ENCODE assay signal across 1 cellular context in the genomic region with DNA sequence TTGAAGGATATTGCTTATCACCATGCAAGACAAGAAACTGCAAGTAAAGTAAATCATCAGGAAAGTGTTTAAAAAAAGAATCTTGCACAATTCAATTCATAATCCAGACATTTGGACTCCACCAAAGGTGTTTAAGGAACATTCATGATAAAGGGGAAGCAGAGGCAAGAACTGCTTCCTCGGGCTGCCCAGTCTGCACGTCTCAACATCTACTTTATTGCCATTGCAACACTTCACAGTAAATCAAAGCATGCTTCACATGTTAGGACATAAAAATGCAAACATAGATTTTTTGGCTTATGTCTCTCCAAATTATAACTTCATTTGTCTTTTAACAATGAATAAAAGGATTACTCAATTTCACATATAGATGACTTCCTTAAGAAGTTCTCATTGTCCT.
TF ChIP-seq lines count a peak whose summit lies in the region.

No MANE protein-coding gene starts in this region.

TF ChIP-seq in HepG2, 621 proteins besides CTCF, POLR2A, EP300 and RAD21 (continued from another document):
- TF ChIP-seq, protein P1, sequence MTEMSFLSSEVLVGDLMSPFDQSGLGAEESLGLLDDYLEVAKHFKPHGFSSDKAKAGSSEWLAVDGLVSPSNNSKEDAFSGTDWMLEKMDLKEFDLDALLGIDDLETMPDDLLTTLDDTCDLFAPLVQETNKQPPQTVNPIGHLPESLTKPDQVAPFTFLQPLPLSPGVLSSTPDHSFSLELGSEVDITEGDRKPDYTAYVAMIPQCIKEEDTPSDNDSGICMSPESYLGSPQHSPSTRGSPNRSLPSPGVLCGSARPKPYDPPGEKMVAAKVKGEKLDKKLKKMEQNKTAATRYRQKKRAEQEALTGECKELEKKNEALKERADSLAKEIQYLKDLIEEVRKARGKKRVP (CRISPR knock-in tag; IDR thresholded peaks at IDR 0.05) = no peak
- TF ChIP-seq RFX3 (CRISPR knock-in tag; IDR thresholded peaks at IDR 0.05) = no peak
- TF ChIP-seq, protein P2, sequence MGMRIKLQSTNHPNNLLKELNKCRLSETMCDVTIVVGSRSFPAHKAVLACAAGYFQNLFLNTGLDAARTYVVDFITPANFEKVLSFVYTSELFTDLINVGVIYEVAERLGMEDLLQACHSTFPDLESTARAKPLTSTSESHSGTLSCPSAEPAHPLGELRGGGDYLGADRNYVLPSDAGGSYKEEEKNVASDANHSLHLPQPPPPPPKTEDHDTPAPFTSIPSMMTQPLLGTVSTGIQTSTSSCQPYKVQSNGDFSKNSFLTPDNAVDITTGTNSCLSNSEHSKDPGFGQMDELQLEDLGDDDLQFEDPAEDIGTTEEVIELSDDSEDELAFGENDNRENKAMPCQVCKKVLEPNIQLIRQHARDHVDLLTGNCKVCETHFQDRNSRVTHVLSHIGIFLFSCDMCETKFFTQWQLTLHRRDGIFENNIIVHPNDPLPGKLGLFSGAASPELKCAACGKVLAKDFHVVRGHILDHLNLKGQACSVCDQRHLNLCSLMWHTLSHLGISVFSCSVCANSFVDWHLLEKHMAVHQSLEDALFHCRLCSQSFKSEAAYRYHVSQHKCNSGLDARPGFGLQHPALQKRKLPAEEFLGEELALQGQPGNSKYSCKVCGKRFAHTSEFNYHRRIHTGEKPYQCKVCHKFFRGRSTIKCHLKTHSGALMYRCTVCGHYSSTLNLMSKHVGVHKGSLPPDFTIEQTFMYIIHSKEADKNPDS (CRISPR knock-in tag; IDR thresholded peaks at IDR 0.05) = no peak
- TF ChIP-seq, protein P3, sequence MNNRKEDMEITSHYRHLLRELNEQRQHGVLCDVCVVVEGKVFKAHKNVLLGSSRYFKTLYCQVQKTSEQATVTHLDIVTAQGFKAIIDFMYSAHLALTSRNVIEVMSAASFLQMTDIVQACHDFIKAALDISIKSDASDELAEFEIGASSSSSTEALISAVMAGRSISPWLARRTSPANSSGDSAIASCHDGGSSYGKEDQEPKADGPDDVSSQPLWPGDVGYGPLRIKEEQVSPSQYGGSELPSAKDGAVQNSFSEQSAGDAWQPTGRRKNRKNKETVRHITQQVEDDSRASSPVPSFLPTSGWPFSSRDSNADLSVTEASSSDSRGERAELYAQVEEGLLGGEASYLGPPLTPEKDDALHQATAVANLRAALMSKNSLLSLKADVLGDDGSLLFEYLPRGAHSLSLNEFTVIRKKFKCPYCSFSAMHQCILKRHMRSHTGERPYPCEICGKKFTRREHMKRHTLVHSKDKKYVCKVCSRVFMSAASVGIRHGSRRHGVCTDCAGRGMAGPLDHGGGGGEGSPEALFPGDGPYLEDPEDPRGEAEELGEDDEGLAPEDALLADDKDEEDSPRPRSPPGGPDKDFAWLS (CRISPR knock-in tag; IDR thresholded peaks at IDR 0.05; ENCODE audit: borderline replicate concordance) = no peak
